Comparison of ENCODE assay signal across 20 cellular contexts in the genomic region with DNA sequence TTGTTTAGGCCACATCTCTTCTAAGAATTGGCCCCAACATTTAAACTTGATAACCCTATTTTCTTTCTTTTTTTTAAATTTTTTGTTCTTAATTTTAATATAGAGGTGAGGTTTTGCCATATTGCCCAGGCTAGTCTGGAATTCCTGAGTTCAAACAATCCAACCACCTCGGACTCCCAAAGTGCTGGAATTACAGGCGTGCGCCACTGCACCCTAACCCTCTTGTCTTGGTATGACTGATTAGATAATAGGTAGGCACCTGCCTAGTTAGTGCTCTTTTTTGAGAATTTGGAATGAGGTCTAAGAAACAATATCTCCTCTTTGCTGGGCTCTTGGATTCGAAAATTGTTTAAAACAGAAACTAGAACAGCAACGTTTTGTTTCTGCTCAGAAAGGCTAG.
"Had no signal": no experiment of that assay in that cellular context is flagged by ENCODE, and none has a peak within 500 bp of the region (broad histone marks: within the 10 kb centered on the region; RNA-seq: fewer than 3 reads in every experiment).

No MANE protein-coding gene starts in this region.

- H3K27me3 ChIP-seq: Peyer's patch had no signal

- H3K36me3 ChIP-seq: Peyer's patch had no signal

- DNase-seq: KBM-7, NCI-H1092, NCI-H1105 treated with DMSO at 0.1 percent for 48 hours, NCI-H1417 treated with DMSO at 0.1 percent for 48 hours, NCI-H146, NCI-H1694 treated with DMSO at 0.1 percent for 48 hours, NCI-H1930, NCI-H2081, NCI-H2107, NCI-H2227 treated with DMSO at 0.1 percent for 48 hours, NCI-H524, NCI-H526 treated with DMSO at 0.1 percent for 48 hours, NCI-H748 treated with DMSO at 0.1 percent for 48 hours, PC-3, Peyer's patch, SHP77, SK-N-SH, SW 1271, T-cell had no signal

- H3K27ac ChIP-seq: HL-60, Peyer's patch had no signal

- H3K4me1 Mint-ChIP-seq: T-cell had no signal

- H3K36me3 Mint-ChIP-seq: T-cell had no signal

- H3K9me2 ChIP-seq: SK-N-SH had no signal

- H3K4me1 ChIP-seq: Peyer's patch had no signal

- ATAC-seq: PC-3, T-cell had no signal

- H3K9me3 Mint-ChIP-seq: T-cell had no signal

- H3K27ac Mint-ChIP-seq: T-cell had no signal

- H3K9ac ChIP-seq: SK-N-SH had no signal

- H3K4me3 ChIP-seq: Peyer's patch had no signal

- H3K4me2 ChIP-seq: SK-N-SH had no signal

- H3K4me3 Mint-ChIP-seq: T-cell had no signal

- H3K9me3 ChIP-seq: Peyer's patch, SK-N-SH had no signal
